ENCODE assay signal across 27 cellular contexts in the genomic region with DNA sequence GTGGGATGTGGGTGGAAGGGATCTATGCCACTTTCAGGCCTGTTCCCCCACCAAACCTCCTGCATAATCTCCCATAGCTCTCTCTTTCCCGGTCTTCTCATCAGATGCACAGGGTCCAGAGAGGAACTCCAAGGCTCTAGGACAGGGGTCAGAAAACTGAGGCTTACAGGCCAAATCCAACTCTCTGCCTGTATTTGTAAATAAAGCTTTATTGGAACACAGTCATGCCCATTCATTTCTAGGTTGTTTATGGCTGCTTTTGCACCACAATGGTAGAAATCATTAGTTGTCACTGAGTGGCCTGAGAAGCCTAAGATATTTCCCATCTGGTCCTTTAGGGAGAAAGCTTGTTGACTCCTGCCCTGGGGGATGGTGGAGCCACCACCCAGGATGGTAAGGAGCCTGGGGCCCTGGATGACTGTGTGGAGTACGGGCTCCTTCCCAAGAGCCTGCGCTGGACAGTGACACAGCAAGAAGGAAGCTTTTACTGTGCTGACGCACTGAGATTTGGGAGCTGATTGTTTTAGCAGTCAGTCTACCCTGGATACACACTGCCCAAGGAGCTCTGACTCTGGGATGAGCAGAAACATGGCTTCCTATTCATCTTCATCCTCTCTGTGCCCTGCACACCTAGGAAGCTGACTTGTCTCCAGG.
"Had no signal": no experiment of that assay in that cellular context is flagged by ENCODE, and none has a peak within 500 bp of the region (broad histone marks: within the 10 kb centered on the region; RNA-seq: fewer than 3 reads in every experiment).

No MANE protein-coding gene starts in this region.

- H3K4me3 Mint-ChIP-seq: naive thymus-derived CD8-positive, alpha-beta T cell; nephron; neural crest cell; stimulated activated naive B cell treated with anti-CD40 and anti-IgM and Interleukin-4, amounts not matched to agents 10 μg/mL and 1 μg/mL and 100 μg/mL, for 72 hours had no signal

- H3K4me1 Mint-ChIP-seq: naive thymus-derived CD8-positive, alpha-beta T cell; stimulated activated naive B cell treated with anti-CD40 and anti-IgM and Interleukin-4, amounts not matched to agents 10 μg/mL and 1 μg/mL and 100 μg/mL, for 72 hours had no signal

- H3K9me3 Mint-ChIP-seq: neural crest cell had no signal

- DNase-seq: left colon; left lung; lower lobe of right lung; mammary epithelial cell; mesenchymal stem cell; nucleus accumbens; pancreas; retina; right cardiac atrium; stimulated activated CD4-positive, alpha-beta T cell treated with anti-CD3 and anti-CD28 coated beads, Interleukin-12 subunit alpha, Interleukin-12 subunit beta, amount 100 ng/mL, for 4 hours; stimulated activated CD4-positive, alpha-beta T cell treated with anti-CD3 and anti-CD28 coated beads, Interleukin-15, amount 100 ng/mL, for 24 hours; stimulated activated CD4-positive, alpha-beta T cell treated with anti-CD3 and anti-CD28 coated beads, Interleukin-2, amount 100 ng/mL, for 24 hours; stimulated activated CD4-positive, alpha-beta T cell treated with anti-CD3 and anti-CD28 coated beads, Interleukin-4, amount 100 ng/mL, for 1 hour; stimulated activated naive B cell treated with anti-CD40 and anti-IgM and Interleukin-4, amounts not matched to agents 10 μg/mL and 1 μg/mL and 100 μg/mL, for 72 hours; stimulated activated naive CD8-positive, alpha-beta T cell treated with anti-CD3 and anti-CD28 coated beads, Interleukin-15, Interleukin-2, amounts not matched to agents 100 U/mL and 50 U/mL, for 24 hours; stomach; testis; thyroid gland; transverse colon; upper lobe of left lung had no signal

- H3K4me3 ChIP-seq: left lung, lower lobe of right lung, pancreas, prostate gland, skin epidermis, stomach, testis, thyroid gland, transverse colon, upper lobe of left lung, vagina had no signal

- H3K27me3 ChIP-seq: pancreas, testis, thyroid gland, upper lobe of left lung, vagina had no signal

- H3K36me3 ChIP-seq: left lung, lower lobe of right lung, pancreas, prostate gland, stomach, thyroid gland, transverse colon, upper lobe of left lung, vagina had no signal

- H3K9me3 ChIP-seq: left lung, lower lobe of right lung, pancreas, prostate gland, testis, thyroid gland, transverse colon, upper lobe of left lung, vagina had no signal

- H3K27ac Mint-ChIP-seq: naive thymus-derived CD8-positive, alpha-beta T cell; nephron; stimulated activated naive B cell treated with anti-CD40 and anti-IgM and Interleukin-4, amounts not matched to agents 10 μg/mL and 1 μg/mL and 100 μg/mL, for 72 hours had no signal

- H3K4me1 ChIP-seq: left lung, lower lobe of right lung, pancreas, prostate gland, testis, thyroid gland, transverse colon, vagina had no signal

- H3K36me3 Mint-ChIP-seq: stimulated activated naive B cell treated with anti-CD40 and anti-IgM and Interleukin-4, amounts not matched to agents 10 μg/mL and 1 μg/mL and 100 μg/mL, for 72 hours had no signal

- FAIRE-seq: keratinocyte, pancreas had no signal

- H3K27ac ChIP-seq: left lung, lower lobe of right lung, pancreas, prostate gland, skin epidermis, stomach, testis, thyroid gland, transverse colon, upper lobe of left lung, vagina had no signal
